ENCODE assay signal across 1 cellular context in the genomic region with DNA sequence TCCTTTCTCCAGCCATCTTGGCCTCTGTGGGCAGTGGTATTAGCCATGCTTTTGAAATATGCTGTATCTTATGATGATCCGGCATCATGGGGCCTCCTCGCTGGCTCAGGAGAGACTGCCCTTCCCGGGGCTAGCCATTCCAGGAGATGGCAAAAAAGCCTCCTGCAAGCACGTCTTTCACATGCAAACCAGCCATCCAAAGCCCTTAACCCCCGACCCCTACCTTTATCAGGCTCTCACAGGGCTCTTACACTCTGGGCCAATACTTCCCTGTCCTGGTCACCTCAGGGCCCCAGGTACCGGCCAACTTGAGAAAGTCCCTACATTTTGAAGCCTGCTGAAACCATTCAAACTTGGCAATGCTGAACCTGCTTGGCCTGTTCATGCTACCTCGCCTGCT.
TF ChIP-seq lines count a peak whose summit lies in the region.

No MANE protein-coding gene starts in this region.

TF ChIP-seq in GM23338, 12 proteins besides CTCF, POLR2A, EP300 and RAD21 (continued from another document):
- no peak for TF ChIP-seq REST (IDR thresholded peaks at IDR 0.05; ENCODE audit: unreplicated experiment)
